In genomic region chr6:154226461-154226860, GRCh38 we compare ENCODE assay signal across 1 cellular context.
A peak's percentile ranks its signal among the peaks of the same experiment; 100 is the strongest.
TF ChIP-seq lines count a peak whose summit lies in the region.

No MANE protein-coding gene starts in this region.

TF ChIP-seq in HepG2, 621 proteins besides CTCF, POLR2A, EP300 and RAD21 (continued from another document):
- TF ChIP-seq ZFYVE20 (CRISPR knock-in tag; IDR thresholded peaks at IDR 0.05; ENCODE audit: borderline replicate concordance, low read depth) (no peak), GFI1 (CRISPR knock-in tag; IDR thresholded peaks at IDR 0.05; ENCODE audit: borderline replicate concordance) (no peak), PTBP1 (IDR thresholded peaks at IDR 0.05; ENCODE audit: low read depth, low read length, poor library complexity, severe bottlenecking) (no peak), MAFK (conservative IDR thresholded peaks at IDR 0.05 in 1 of 2, IDR thresholded peaks at IDR 0.05 in 1 of 2; ENCODE audit: low read length in 2 of 2) (peak; percentile 77), NFE2L2 (IDR thresholded peaks at IDR 0.05; ENCODE audit: low read length) (no peak), ZBTB42 (CRISPR knock-in tag; IDR thresholded peaks at IDR 0.05) (no peak), RORA (CRISPR knock-in tag; IDR thresholded peaks at IDR 0.05) (no peak), MAFF (IDR thresholded peaks at IDR 0.05; ENCODE audit: low read depth, low read length) (peak; percentile 68), KMT2A (CRISPR knock-in tag; IDR thresholded peaks at IDR 0.05) (no peak), ISX (CRISPR knock-in tag; conservative IDR thresholded peaks at IDR 0.05) (no peak), ZNF768 (CRISPR knock-in tag; IDR thresholded peaks at IDR 0.05) (no peak)
